ENCODE assay signal across 1 cellular context in the genomic region with DNA sequence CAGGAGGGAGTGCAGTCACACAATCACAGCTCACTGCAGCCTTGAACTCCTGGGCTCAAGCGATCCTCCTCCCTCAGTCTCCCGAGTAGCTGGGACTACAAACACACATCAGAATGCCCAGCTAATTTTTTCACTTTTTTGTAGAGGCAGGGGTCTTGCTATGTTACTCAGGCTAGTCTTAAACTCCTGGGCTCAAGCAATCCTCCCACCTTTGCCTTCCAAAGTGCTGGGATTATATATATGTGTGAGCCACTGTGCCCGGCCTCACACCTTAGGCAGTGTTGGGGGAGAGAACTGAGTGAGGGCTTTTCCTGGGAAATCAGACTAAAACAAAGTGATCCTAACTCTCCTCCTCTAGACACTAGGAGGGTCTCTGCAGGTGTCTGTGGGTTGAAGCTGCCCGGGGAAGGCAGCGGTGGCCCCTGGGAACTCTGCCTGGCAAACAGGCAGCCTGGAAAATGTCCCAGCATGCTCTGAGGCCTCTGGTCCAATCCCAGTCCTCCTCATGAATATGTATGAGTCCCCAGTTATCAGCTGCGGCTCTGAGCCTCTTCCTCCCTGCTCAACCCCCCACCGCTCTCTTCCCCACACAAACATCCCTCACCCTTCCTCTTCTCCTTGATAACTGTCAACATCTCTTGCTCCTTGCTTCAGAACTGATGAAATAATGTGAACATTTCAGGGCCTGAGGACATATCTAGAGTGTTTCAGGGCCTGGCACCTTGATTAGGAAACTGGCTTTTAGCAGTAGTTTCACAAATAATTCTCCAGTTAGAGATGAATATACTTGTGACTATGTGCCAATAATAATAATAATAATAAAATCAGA.
TF ChIP-seq lines count a peak whose summit lies in the region.

No MANE protein-coding gene starts in this region.

TF ChIP-seq in HepG2, 621 proteins besides CTCF, POLR2A, EP300 and RAD21 (continued from another document and continues in another):
- TF ChIP-seq, protein P1, sequence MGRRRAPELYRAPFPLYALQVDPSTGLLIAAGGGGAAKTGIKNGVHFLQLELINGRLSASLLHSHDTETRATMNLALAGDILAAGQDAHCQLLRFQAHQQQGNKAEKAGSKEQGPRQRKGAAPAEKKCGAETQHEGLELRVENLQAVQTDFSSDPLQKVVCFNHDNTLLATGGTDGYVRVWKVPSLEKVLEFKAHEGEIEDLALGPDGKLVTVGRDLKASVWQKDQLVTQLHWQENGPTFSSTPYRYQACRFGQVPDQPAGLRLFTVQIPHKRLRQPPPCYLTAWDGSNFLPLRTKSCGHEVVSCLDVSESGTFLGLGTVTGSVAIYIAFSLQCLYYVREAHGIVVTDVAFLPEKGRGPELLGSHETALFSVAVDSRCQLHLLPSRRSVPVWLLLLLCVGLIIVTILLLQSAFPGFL (CRISPR knock-in tag; IDR thresholded peaks at IDR 0.05), result no peak
- TF ChIP-seq, protein P2, sequence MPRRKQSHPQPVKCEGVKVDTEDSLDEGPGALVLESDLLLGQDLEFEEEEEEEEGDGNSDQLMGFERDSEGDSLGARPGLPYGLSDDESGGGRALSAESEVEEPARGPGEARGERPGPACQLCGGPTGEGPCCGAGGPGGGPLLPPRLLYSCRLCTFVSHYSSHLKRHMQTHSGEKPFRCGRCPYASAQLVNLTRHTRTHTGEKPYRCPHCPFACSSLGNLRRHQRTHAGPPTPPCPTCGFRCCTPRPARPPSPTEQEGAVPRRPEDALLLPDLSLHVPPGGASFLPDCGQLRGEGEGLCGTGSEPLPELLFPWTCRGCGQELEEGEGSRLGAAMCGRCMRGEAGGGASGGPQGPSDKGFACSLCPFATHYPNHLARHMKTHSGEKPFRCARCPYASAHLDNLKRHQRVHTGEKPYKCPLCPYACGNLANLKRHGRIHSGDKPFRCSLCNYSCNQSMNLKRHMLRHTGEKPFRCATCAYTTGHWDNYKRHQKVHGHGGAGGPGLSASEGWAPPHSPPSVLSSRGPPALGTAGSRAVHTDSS (CRISPR knock-in tag; conservative IDR thresholded peaks at IDR 0.05), result no peak
- TF ChIP-seq IKZF1 (IDR thresholded peaks at IDR 0.05) (no peak), SUZ12 (IDR thresholded peaks at IDR 0.05; ENCODE audit: low read depth, low read length) (peak; percentile 29; the same call in 1 of the 2 replicates), RFXANK (CRISPR knock-in tag; IDR thresholded peaks at IDR 0.05) (no peak), ZNF660 (CRISPR knock-in tag; IDR thresholded peaks at IDR 0.05; ENCODE audit: borderline replicate concordance, low read depth) (no peak), ZFYVE20 (CRISPR knock-in tag; IDR thresholded peaks at IDR 0.05; ENCODE audit: borderline replicate concordance, low read depth) (no peak), GABPA (IDR thresholded peaks at IDR 0.05; ENCODE audit: low read depth, low read length) (no peak), GABPA (CRISPR knock-in tag; IDR thresholded peaks at IDR 0.05; ENCODE audit: low read depth) (peak; percentile 24; the same call in 1 of the 2 replicates), PTBP1 (IDR thresholded peaks at IDR 0.05; ENCODE audit: low read depth, low read length, poor library complexity, severe bottlenecking) (no peak), NCOR1 (IDR thresholded peaks at IDR 0.05; ENCODE audit: borderline replicate concordance, low read length) (no peak), BCL6 (CRISPR knock-in tag; IDR thresholded peaks at IDR 0.05) (no peak), SMAD9 (CRISPR knock-in tag; IDR thresholded peaks at IDR 0.05) (no peak), MXD4 (CRISPR knock-in tag; IDR thresholded peaks at IDR 0.05) (no peak), TCF7L2 (IDR thresholded peaks at IDR 0.05; ENCODE audit: low read depth, low read length) (no peak), ZNF432 (CRISPR knock-in tag; IDR thresholded peaks at IDR 0.05; ENCODE audit: borderline replicate concordance) (no peak), ZNF256 (CRISPR knock-in tag; conservative IDR thresholded peaks at IDR 0.05) (no peak), MBD4 (IDR thresholded peaks at IDR 0.05; ENCODE audit: borderline replicate concordance, low read length) (no peak), FOXA3 (CRISPR knock-in tag; IDR thresholded peaks at IDR 0.05) (peak; percentile 42), ZNF724P (CRISPR knock-in tag; IDR thresholded peaks at IDR 0.05; ENCODE audit: borderline replicate concordance) (no peak), PCBP1 (IDR thresholded peaks at IDR 0.05; ENCODE audit: borderline replicate concordance, low read depth, low read length) (no peak), KMT2A (CRISPR knock-in tag; IDR thresholded peaks at IDR 0.05) (0 out of 2 replicates have a peak, but pooled peaks have one; percentile 31), MZF1 (CRISPR knock-in tag; IDR thresholded peaks at IDR 0.05; ENCODE audit: borderline replicate concordance) (no peak), CC2D1A (CRISPR knock-in tag; IDR thresholded peaks at IDR 0.05) (no peak), ZNF354B (CRISPR knock-in tag; IDR thresholded peaks at IDR 0.05) (no peak), ZNF335 (CRISPR knock-in tag; IDR thresholded peaks at IDR 0.05) (peak; percentile 69; the same call in 1 of the 2 replicates), THYN1 (CRISPR knock-in tag; IDR thresholded peaks at IDR 0.05; ENCODE audit: borderline replicate concordance, low read depth) (no peak), PRMT3 (CRISPR knock-in tag; IDR thresholded peaks at IDR 0.05; ENCODE audit: borderline replicate concordance, low read depth) (no peak), SMYD3 (CRISPR knock-in tag; IDR thresholded peaks at IDR 0.05) (no peak)
- TF ChIP-seq, protein P3, sequence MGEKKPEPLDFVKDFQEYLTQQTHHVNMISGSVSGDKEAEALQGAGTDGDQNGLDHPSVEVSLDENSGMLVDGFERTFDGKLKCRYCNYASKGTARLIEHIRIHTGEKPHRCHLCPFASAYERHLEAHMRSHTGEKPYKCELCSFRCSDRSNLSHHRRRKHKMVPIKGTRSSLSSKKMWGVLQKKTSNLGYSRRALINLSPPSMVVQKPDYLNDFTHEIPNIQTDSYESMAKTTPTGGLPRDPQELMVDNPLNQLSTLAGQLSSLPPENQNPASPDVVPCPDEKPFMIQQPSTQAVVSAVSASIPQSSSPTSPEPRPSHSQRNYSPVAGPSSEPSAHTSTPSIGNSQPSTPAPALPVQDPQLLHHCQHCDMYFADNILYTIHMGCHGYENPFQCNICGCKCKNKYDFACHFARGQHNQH (CRISPR knock-in tag; IDR thresholded peaks at IDR 0.05), result no peak; the same call in 1 of the 2 replicates
- TF ChIP-seq, protein P4, sequence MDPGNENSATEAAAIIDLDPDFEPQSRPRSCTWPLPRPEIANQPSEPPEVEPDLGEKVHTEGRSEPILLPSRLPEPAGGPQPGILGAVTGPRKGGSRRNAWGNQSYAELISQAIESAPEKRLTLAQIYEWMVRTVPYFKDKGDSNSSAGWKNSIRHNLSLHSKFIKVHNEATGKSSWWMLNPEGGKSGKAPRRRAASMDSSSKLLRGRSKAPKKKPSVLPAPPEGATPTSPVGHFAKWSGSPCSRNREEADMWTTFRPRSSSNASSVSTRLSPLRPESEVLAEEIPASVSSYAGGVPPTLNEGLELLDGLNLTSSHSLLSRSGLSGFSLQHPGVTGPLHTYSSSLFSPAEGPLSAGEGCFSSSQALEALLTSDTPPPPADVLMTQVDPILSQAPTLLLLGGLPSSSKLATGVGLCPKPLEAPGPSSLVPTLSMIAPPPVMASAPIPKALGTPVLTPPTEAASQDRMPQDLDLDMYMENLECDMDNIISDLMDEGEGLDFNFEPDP (CRISPR knock-in tag; conservative IDR thresholded peaks at IDR 0.05), result no peak
- TF ChIP-seq, protein P5, sequence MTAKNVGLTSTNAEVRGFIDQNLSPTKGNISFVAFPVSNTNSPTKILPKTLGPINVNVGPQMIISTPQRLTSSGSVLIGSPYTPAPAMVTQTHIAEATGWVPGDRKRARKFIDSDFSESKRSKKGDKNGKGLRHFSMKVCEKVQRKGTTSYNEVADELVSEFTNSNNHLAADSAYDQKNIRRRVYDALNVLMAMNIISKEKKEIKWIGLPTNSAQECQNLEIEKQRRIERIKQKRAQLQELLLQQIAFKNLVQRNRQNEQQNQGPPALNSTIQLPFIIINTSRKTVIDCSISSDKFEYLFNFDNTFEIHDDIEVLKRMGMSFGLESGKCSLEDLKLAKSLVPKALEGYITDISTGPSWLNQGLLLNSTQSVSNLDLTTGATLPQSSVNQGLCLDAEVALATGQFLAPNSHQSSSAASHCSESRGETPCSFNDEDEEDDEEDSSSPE (CRISPR knock-in tag; IDR thresholded peaks at IDR 0.05), result peak; percentile 36; the same call in 1 of the 2 replicates
- TF ChIP-seq, protein P6, sequence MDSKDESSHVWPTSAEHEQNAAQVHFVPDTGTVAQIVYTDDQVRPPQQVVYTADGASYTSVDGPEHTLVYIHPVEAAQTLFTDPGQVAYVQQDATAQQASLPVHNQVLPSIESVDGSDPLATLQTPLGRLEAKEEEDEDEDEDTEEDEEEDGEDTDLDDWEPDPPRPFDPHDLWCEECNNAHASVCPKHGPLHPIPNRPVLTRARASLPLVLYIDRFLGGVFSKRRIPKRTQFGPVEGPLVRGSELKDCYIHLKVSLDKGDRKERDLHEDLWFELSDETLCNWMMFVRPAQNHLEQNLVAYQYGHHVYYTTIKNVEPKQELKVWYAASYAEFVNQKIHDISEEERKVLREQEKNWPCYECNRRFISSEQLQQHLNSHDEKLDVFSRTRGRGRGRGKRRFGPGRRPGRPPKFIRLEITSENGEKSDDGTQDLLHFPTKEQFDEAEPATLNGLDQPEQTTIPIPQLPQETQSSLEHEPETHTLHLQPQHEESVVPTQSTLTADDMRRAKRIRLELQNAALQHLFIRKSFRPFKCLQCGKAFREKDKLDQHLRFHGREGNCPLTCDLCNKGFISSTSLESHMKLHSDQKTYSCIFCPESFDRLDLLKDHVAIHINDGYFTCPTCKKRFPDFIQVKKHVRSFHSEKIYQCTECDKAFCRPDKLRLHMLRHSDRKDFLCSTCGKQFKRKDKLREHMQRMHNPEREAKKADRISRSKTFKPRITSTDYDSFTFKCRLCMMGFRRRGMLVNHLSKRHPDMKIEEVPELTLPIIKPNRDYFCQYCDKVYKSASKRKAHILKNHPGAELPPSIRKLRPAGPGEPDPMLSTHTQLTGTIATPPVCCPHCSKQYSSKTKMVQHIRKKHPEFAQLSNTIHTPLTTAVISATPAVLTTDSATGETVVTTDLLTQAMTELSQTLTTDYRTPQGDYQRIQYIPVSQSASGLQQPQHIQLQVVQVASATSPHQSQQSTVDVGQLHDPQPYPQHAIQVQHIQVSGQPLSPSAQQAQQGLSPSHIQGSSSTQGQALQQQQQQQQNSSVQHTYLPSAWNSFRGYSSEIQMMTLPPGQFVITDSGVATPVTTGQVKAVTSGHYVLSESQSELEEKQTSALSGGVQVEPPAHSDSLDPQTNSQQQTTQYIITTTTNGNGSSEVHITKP (CRISPR knock-in tag; IDR thresholded peaks at IDR 0.05; ENCODE audit: low read depth), result no peak; the same call in 1 of the 2 replicates
- TF ChIP-seq, protein P7, sequence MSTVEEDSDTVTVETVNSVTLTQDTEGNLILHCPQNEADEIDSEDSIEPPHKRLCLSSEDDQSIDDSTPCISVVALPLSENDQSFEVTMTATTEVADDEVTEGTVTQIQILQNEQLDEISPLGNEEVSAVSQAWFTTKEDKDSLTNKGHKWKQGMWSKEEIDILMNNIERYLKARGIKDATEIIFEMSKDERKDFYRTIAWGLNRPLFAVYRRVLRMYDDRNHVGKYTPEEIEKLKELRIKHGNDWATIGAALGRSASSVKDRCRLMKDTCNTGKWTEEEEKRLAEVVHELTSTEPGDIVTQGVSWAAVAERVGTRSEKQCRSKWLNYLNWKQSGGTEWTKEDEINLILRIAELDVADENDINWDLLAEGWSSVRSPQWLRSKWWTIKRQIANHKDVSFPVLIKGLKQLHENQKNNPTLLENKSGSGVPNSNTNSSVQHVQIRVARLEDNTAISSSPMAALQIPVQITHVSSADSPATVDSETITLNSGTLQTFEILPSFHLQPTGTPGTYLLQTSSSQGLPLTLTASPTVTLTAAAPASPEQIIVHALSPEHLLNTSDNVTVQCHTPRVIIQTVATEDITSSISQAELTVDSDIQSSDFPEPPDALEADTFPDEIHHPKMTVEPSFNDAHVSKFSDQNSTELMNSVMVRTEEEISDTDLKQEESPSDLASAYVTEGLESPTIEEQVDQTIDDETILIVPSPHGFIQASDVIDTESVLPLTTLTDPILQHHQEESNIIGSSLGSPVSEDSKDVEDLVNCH (CRISPR knock-in tag; IDR thresholded peaks at IDR 0.05), result no peak
- TF ChIP-seq, protein P8, sequence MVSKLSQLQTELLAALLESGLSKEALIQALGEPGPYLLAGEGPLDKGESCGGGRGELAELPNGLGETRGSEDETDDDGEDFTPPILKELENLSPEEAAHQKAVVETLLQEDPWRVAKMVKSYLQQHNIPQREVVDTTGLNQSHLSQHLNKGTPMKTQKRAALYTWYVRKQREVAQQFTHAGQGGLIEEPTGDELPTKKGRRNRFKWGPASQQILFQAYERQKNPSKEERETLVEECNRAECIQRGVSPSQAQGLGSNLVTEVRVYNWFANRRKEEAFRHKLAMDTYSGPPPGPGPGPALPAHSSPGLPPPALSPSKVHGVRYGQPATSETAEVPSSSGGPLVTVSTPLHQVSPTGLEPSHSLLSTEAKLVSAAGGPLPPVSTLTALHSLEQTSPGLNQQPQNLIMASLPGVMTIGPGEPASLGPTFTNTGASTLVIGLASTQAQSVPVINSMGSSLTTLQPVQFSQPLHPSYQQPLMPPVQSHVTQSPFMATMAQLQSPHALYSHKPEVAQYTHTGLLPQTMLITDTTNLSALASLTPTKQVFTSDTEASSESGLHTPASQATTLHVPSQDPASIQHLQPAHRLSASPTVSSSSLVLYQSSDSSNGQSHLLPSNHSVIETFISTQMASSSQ (IDR thresholded peaks at IDR 0.05; ENCODE audit: low read depth), result no peak
- TF ChIP-seq, protein P8 (CRISPR knock-in tag; IDR thresholded peaks at IDR 0.05; ENCODE audit: borderline replicate concordance), result no peak
- TF ChIP-seq, protein P9, sequence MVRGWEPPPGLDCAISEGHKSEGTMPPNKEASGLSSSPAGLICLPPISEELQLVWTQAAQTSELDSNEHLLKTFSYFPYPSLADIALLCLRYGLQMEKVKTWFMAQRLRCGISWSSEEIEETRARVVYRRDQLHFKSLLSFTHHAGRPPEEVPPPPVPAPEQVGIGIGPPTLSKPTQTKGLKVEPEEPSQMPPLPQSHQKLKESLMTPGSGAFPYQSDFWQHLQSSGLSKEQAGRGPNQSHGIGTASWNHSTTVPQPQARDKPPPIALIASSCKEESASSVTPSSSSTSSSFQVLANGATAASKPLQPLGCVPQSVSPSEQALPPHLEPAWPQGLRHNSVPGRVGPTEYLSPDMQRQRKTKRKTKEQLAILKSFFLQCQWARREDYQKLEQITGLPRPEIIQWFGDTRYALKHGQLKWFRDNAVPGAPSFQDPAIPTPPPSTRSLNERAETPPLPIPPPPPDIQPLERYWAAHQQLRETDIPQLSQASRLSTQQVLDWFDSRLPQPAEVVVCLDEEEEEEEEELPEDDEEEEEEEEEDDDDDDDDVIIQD (CRISPR knock-in tag; IDR thresholded peaks at IDR 0.05; ENCODE audit: low read depth), result no peak
